Comparison of ENCODE assay signal across 13 cellular contexts in the genomic region with DNA sequence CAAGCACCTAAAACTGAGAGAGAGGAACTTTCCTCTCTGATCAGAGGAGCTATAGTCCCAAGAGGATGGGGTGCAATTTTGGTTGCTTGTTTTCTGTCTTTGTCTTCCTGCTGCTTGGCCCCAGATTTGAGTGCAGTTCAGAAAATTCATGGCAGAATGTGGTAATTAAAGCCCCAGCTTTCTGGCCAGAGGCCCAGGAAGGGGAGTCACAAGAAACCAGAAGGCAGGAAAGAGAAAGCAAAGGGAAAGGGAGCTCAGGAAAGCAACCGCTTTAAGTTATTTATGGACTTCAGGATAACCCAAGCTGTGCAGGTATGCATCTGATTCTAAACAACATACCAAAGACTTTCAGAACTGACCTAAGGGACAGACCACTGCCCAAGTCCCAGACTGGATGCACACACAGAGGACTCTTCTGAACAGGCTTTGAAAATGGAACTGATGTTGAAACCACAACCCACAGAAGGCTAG.
A peak's percentile ranks its signal among the peaks of the same experiment; 100 is the strongest.
DNase-seq lines count a peak whose midpoint lies in the region; ATAC-seq and TF ChIP-seq lines count a peak whose summit lies in the region.
"Had no signal": no experiment of that assay in that cellular context is flagged by ENCODE, and none has a peak within 500 bp of the region (broad histone marks: within the 10 kb centered on the region; RNA-seq: fewer than 3 reads in every experiment).

No MANE protein-coding gene starts in this region.

- H3K27ac ChIP-seq in BLaER1 (peak overlapping the region; percentile 62), upper lobe of left lung (no peak overlapping the region)
- H3K27ac ChIP-seq: VCaP had no signal

- peak overlapping the region; percentile 74 for H3K4me2 ChIP-seq in BLaER1

- no peak for ATAC-seq in naive thymus-derived CD8-positive, alpha-beta T cell
- ATAC-seq in upper lobe of left lung (ENCODE audit: low FRiP score in 2 of 2): no peak
- ATAC-seq: CD8-positive, alpha-beta T cell; naive thymus-derived CD4-positive, alpha-beta T cell had no signal

- no peaks in the 10 kb centered on the region for H3K27me3 Mint-ChIP-seq in naive thymus-derived CD8-positive, alpha-beta T cell
- H3K27me3 Mint-ChIP-seq: dendritic cell treated with granulocyte-macrophage colony-stimulating factor and Interleukin-4, amounts not matched to agents 40 ng/mL and 50 ng/mL, for 4 days; naive thymus-derived CD4-positive, alpha-beta T cell had no signal

- no peak for TF ChIP-seq POLR2A in upper lobe of left lung (IDR thresholded peaks at IDR 0.05)

- no peak for TF ChIP-seq EP300 in upper lobe of left lung (IDR thresholded peaks at IDR 0.05)

- no peaks in the 10 kb centered on the region for H4K20me1 ChIP-seq in BLaER1

- H3K4me1 ChIP-seq in BLaER1: peaks cover 53% of the 10 kb centered on the region
- peaks cover 0 to 2% (median 0%) of the 10 kb centered on the region in 4 donors for H3K4me1 ChIP-seq in upper lobe of left lung

- peaks cover 0 to 42% (median 23%) of the 10 kb centered on the region in 3 donors for H3K36me3 Mint-ChIP-seq in naive thymus-derived CD8-positive, alpha-beta T cell

- POLR2A ChIA-PET in naive thymus-derived CD8-positive, alpha-beta T cell (lab: Charles Lee): no interaction called here

- H3K4me1 Mint-ChIP-seq in naive thymus-derived CD8-positive, alpha-beta T cell: peaks cover 4 to 9% (median 8%) of the 10 kb centered on the region in 4 donors

- H3K9ac ChIP-seq in BLaER1: peak overlapping the region; percentile 23; the same call in 1 of the 2 replicates

- no peaks in the 10 kb centered on the region for H3K9me3 Mint-ChIP-seq in naive thymus-derived CD8-positive, alpha-beta T cell
- H3K9me3 Mint-ChIP-seq: CD8-positive, alpha-beta T cell; dendritic cell treated with granulocyte-macrophage colony-stimulating factor and Interleukin-4, amounts not matched to agents 40 ng/mL and 50 ng/mL, for 4 days; naive thymus-derived CD4-positive, alpha-beta T cell had no signal

- H3K4me3 ChIP-seq in BLaER1 (no peak overlapping the region), astrocyte of the spinal cord (ENCODE audit: low read depth, low read length) (no peak overlapping the region), upper lobe of left lung (no peak overlapping the region)

- TF ChIP-seq CTCF in astrocyte of the spinal cord (IDR thresholded peaks at IDR 0.05; ENCODE audit: low read depth, low read length) (no peak), upper lobe of left lung (IDR thresholded peaks at IDR 0.05) (no peak)

- H3K9me3 ChIP-seq in BLaER1 (0 out of 2 replicates have a peak, but pooled peaks cover 5% of the 10 kb centered on the region), upper lobe of left lung (no peaks in the 10 kb centered on the region)

- peaks cover 35% of the 10 kb centered on the region for H3K36me3 ChIP-seq in BLaER1
- no peaks in the 10 kb centered on the region for H3K36me3 ChIP-seq in upper lobe of left lung

- H3K27me3 ChIP-seq in BLaER1: no peaks in the 10 kb centered on the region
- H3K27me3 ChIP-seq in upper lobe of left lung: no peaks in the 10 kb centered on the region

- in situ Hi-C loops in astrocyte of the spinal cord (cut with HindIII; ENCODE audit: low sequenced_read_pairs): no loop called here

- DNase-seq in Kasumi-1 (lab: John Stamatoyannopoulos, UW): peak; percentile 58 to 63
- DNase-seq in astrocyte of the spinal cord (ENCODE audit: low read depth, low spot score): peak; percentile 93
- peak; percentile 15 for DNase-seq in midbrain (lab: John Stamatoyannopoulos, UW)
- no peak for DNase-seq in naive thymus-derived CD8-positive, alpha-beta T cell
- DNase-seq in activated effector memory CD4-positive, alpha-beta T cell treated with anti-CD3 and anti-CD28 coated beads, Interleukin-2, amount 50 U/mL, for 16 hours: no peak
- DNase-seq in upper lobe of left lung: no peak
- no peak for DNase-seq in NCI-H1417 (lab: John Stamatoyannopoulos, UW)
- DNase-seq: CD8-positive, alpha-beta T cell; naive thymus-derived CD4-positive, alpha-beta T cell; stimulated activated CD4-positive, alpha-beta T cell treated with anti-CD3 and anti-CD28 coated beads, Interleukin-2, amount 100 ng/mL, for 48 hours had no signal

- 59 to 94% methylated on average over 1 of the region's 1 CpG for WGBS in upper lobe of left lung, 2 donors

- no peak overlapping the region for H3K27ac Mint-ChIP-seq in naive thymus-derived CD8-positive, alpha-beta T cell
- H3K27ac Mint-ChIP-seq: CD8-positive, alpha-beta T cell; dendritic cell treated with granulocyte-macrophage colony-stimulating factor and Interleukin-4, amounts not matched to agents 40 ng/mL and 50 ng/mL, for 4 days; naive thymus-derived CD4-positive, alpha-beta T cell had no signal

- H3K4me3 Mint-ChIP-seq in naive thymus-derived CD8-positive, alpha-beta T cell: no peak overlapping the region
- H3K4me3 Mint-ChIP-seq: CD8-positive, alpha-beta T cell; dendritic cell treated with granulocyte-macrophage colony-stimulating factor and Interleukin-4, amounts not matched to agents 40 ng/mL and 50 ng/mL, for 4 days; naive thymus-derived CD4-positive, alpha-beta T cell had no signal

Comparison
In these comparisons a context has a peak if more than half of its experiments do, and no peak if none do; other contexts are left out.
1. DNase-seq: peak in Kasumi-1 (2 of 2), astrocyte of the spinal cord (single experiment) and midbrain (single experiment); none in naive thymus-derived CD8-positive, alpha-beta T cell (0 of 10), activated effector memory CD4-positive, alpha-beta T cell treated with anti-CD3 and anti-CD28 coated beads, Interleukin-2, amount 50 U/mL, for 16 hours (single experiment), upper lobe of left lung (0 of 2) and NCI-H1417 (0 of 3).